ENCODE assay signal across 12 cellular contexts in genomic region chr7:74305987-74306736, GRCh38. TPM values are rescaled to one million over a fixed set of nuclear protein-coding genes. Genes with fewer than 3 reads are reported as not detected.
DNase-seq lines count a peak whose midpoint lies in the region; ATAC-seq, FAIRE-seq and TF ChIP-seq lines count a peak whose summit lies in the region.
"Had no signal": no experiment of that assay in that cellular context is flagged by ENCODE, and none has a peak within 500 bp of the region (broad histone marks: within the 10 kb centered on the region; RNA-seq: fewer than 3 reads in every experiment).

No MANE protein-coding gene starts in this region.

- H3K9me3 ChIP-seq in HepG2 (ENCODE audit: low read length) (no peaks in the 10 kb centered on the region), thymus (ENCODE audit: control insufficient read depth) (no peaks in the 10 kb centered on the region)
- H3K9me3 ChIP-seq: left lung had no signal

- H3K4me2 ChIP-seq in HepG2 (ENCODE audit: low read depth, low read length) = no peak overlapping the region

- H3K27ac ChIP-seq in HepG2 (ENCODE audit: extremely low read length, insufficient read depth, low read length) = no peak overlapping the region
- H3K27ac ChIP-seq in thymus (ENCODE audit: low read depth) = no peak overlapping the region

- no peak for DNase-seq in activated naive CD4-positive, alpha-beta T cell treated with anti-CD3 and anti-CD28 coated beads, Interleukin-2, amount 10 ng/mL, durations not matched to agents 7 days and 5 days
- peak; percentile 45 for DNase-seq in activated naive CD8-positive, alpha-beta T cell treated with anti-CD3 and anti-CD28 coated beads, Interleukin-2, amount 10 ng/mL, durations not matched to agents 7 days and 5 days
- DNase-seq in HepG2 (ENCODE audit: low spot score) (no peak), NCI-H748 treated with DMSO at 0.1 percent for 48 hours (lab: John Stamatoyannopoulos, UW) (no peak), cerebellar cortex (ENCODE audit: low spot score) (no peak), SIG-M5 (lab: John Stamatoyannopoulos, UW) (no peak)
- DNase-seq: NCI-H2029 treated with DMSO at 0.1 percent for 48 hours had no signal

- no peak overlapping the region for H3K9ac ChIP-seq in HepG2 (ENCODE audit: insufficient read depth, low read depth, low read length)

- H3K27ac Mint-ChIP-seq in activated naive CD4-positive, alpha-beta T cell treated with anti-CD3 and anti-CD28 coated beads, Interleukin-2, amount 50 U/mL, for 24 hours = no peak overlapping the region
- no peak overlapping the region for H3K27ac Mint-ChIP-seq in activated naive CD4-positive, alpha-beta T cell treated with anti-CD3 and anti-CD28 coated beads, Interleukin-2, amount 10 ng/mL, durations not matched to agents 7 days and 5 days
- H3K27ac Mint-ChIP-seq in activated naive CD8-positive, alpha-beta T cell treated with anti-CD3 and anti-CD28 coated beads, Interleukin-2, amount 10 ng/mL, durations not matched to agents 7 days and 5 days = no peak overlapping the region
- H3K27ac Mint-ChIP-seq: activated T-helper 1 cell treated with anti-CD3 and anti-CD28 coated beads, Interleukin-12 subunit alpha, Interleukin-12 subunit beta, Interleukin-2, Interleukin-4 antibody, amounts not matched to agents 30 ng/mL and 10 ng/mL and 1 ng/mL, durations not matched to agents 14 hours and 24 hours and 36 hours had no signal

- H4K20me1 ChIP-seq in HepG2 (ENCODE audit: insufficient read depth, low read length) = peaks cover 17% of the 10 kb centered on the region; the same call in 1 of the 2 replicates

- intact Hi-C loops in HepG2 (cut with micrococcal nuclease; ENCODE audit: unreplicated experiment) = no loop called here

- H3K36me3 Mint-ChIP-seq in activated naive CD4-positive, alpha-beta T cell treated with anti-CD3 and anti-CD28 coated beads, Interleukin-2, amount 50 U/mL, for 24 hours = no peaks in the 10 kb centered on the region
- H3K36me3 Mint-ChIP-seq in activated naive CD4-positive, alpha-beta T cell treated with anti-CD3 and anti-CD28 coated beads, Interleukin-2, amount 10 ng/mL, durations not matched to agents 7 days and 5 days = no peaks in the 10 kb centered on the region
- no peaks in the 10 kb centered on the region for H3K36me3 Mint-ChIP-seq in activated naive CD8-positive, alpha-beta T cell treated with anti-CD3 and anti-CD28 coated beads, Interleukin-2, amount 10 ng/mL, durations not matched to agents 7 days and 5 days

- in situ Hi-C loops in HepG2 (cut with HindIII; ENCODE audit: extremely low pct_ligation_motif_present, low pct_unique_long_range_greater_than_20kb) = no loop called here

- CTCF ChIA-PET in activated naive CD4-positive, alpha-beta T cell treated with anti-CD3 and anti-CD28 coated beads, Interleukin-2, amount 10 ng/mL, durations not matched to agents 7 days and 5 days (lab: Charles Lee) = no interaction called here
- CTCF ChIA-PET in HepG2 (lab: Yijun Ruan, JAX; ENCODE audit: low intra/inter-chr PET ratio, low total read pairs) = no interaction called here

- H3K4me1 ChIP-seq in HepG2 (ENCODE audit: insufficient read depth, low read length) (peaks cover 11% of the 10 kb centered on the region; the same call in 1 of the 2 replicates), thymus (ENCODE audit: control insufficient read depth, insufficient read depth, low read length) (peaks cover 13% of the 10 kb centered on the region)

- H3K27me3 ChIP-seq in HepG2 (ENCODE audit: control insufficient read depth in 1 of 2, insufficient read depth in 2 of 2, low read length in 2 of 2) (no peaks in the 10 kb centered on the region), thymus (ENCODE audit: control insufficient read depth, insufficient read depth) (no peaks in the 10 kb centered on the region)

- no peak for FAIRE-seq in HepG2 (lab: Jason Lieb, UNC)
- FAIRE-seq: urothelium cell line had no signal

- peak; percentile 46 for ATAC-seq in activated naive CD8-positive, alpha-beta T cell treated with anti-CD3 and anti-CD28 coated beads, Interleukin-2, amount 10 ng/mL, durations not matched to agents 7 days and 5 days (ENCODE audit: low read depth)
- no peak; the same call in 2 of the 3 replicates for ATAC-seq in HepG2

- BruUV-seq in HepG2 (replicated peaks; lab: Mats Ljungman, UMichigan) = no TSS peak

- TF ChIP-seq EP300 in HepG2 (IDR thresholded peaks at IDR 0.05; ENCODE audit: low read depth in 2 of 2, low read length in 2 of 2) (no peak), HepG2 (CRISPR knock-in tag; IDR thresholded peaks at IDR 0.05; ENCODE audit: borderline replicate concordance) (no peak)

- H3K4me3 ChIP-seq in HepG2 (replicated peaks in 1 of 3; ENCODE audit: insufficient read depth in 1 of 3, low read depth in 2 of 3, low read length in 3 of 3) (no peak overlapping the region), thymus (ENCODE audit: low read length) (peak overlapping the region; percentile 16)
- H3K4me3 ChIP-seq: left lung had no signal

- WGBS in HepG2 (ENCODE audit: low lambda C conversion rate) = 94% methylated on average over 14 of the region's 28 CpGs
- WGBS in thymus = 9% methylated on average over 28 of the region's 28 CpGs

- H3K79me2 ChIP-seq in HepG2 (ENCODE audit: insufficient read depth, low read length) = peaks cover 18% of the 10 kb centered on the region

- H3K27me3 Mint-ChIP-seq in activated naive CD4-positive, alpha-beta T cell treated with anti-CD3 and anti-CD28 coated beads, Interleukin-2, amount 50 U/mL, for 24 hours = peaks cover 5% of the 10 kb centered on the region
- H3K27me3 Mint-ChIP-seq in activated naive CD4-positive, alpha-beta T cell treated with anti-CD3 and anti-CD28 coated beads, Interleukin-2, amount 10 ng/mL, durations not matched to agents 7 days and 5 days = peaks cover 40% of the 10 kb centered on the region
- H3K27me3 Mint-ChIP-seq in activated naive CD8-positive, alpha-beta T cell treated with anti-CD3 and anti-CD28 coated beads, Interleukin-2, amount 10 ng/mL, durations not matched to agents 7 days and 5 days = peaks cover 9% of the 10 kb centered on the region

- POLR2A ChIA-PET in activated naive CD8-positive, alpha-beta T cell treated with anti-CD3 and anti-CD28 coated beads, Interleukin-2, amount 10 ng/mL, durations not matched to agents 7 days and 5 days (lab: Charles Lee) = no interaction called here
- POLR2A ChIA-PET in HepG2 (lab: Yijun Ruan, JAX) = no interaction called here

- H3K4me3 Mint-ChIP-seq in activated naive CD4-positive, alpha-beta T cell treated with anti-CD3 and anti-CD28 coated beads, Interleukin-2, amount 50 U/mL, for 24 hours = peak overlapping the region; percentile 64
- H3K4me3 Mint-ChIP-seq in activated naive CD4-positive, alpha-beta T cell treated with anti-CD3 and anti-CD28 coated beads, Interleukin-2, amount 10 ng/mL, durations not matched to agents 7 days and 5 days = no peak overlapping the region
- peak overlapping the region; percentile 51 for H3K4me3 Mint-ChIP-seq in activated naive CD8-positive, alpha-beta T cell treated with anti-CD3 and anti-CD28 coated beads, Interleukin-2, amount 10 ng/mL, durations not matched to agents 7 days and 5 days
- H3K4me3 Mint-ChIP-seq: activated T-helper 1 cell treated with anti-CD3 and anti-CD28 coated beads, Interleukin-12 subunit alpha, Interleukin-12 subunit beta, Interleukin-2, Interleukin-4 antibody, amounts not matched to agents 30 ng/mL and 10 ng/mL and 1 ng/mL, durations not matched to agents 14 hours and 24 hours and 36 hours had no signal

- H3K9me3 Mint-ChIP-seq in activated naive CD4-positive, alpha-beta T cell treated with anti-CD3 and anti-CD28 coated beads, Interleukin-2, amount 50 U/mL, for 24 hours = no peaks in the 10 kb centered on the region
- no peaks in the 10 kb centered on the region for H3K9me3 Mint-ChIP-seq in activated naive CD4-positive, alpha-beta T cell treated with anti-CD3 and anti-CD28 coated beads, Interleukin-2, amount 10 ng/mL, durations not matched to agents 7 days and 5 days
- no peaks in the 10 kb centered on the region for H3K9me3 Mint-ChIP-seq in activated naive CD8-positive, alpha-beta T cell treated with anti-CD3 and anti-CD28 coated beads, Interleukin-2, amount 10 ng/mL, durations not matched to agents 7 days and 5 days

- no peak for TF ChIP-seq RAD21 in HepG2 (CRISPR knock-in tag; IDR thresholded peaks at IDR 0.05)

- 0 out of 5 replicates have a peak, but pooled peaks cover 1 to 5% of the 10 kb centered on the region in 2 experiments for H3K36me3 ChIP-seq in HepG2 (replicated peaks in 1 of 2; ENCODE audit: control insufficient read depth in 1 of 2, insufficient read depth in 2 of 2, low read length in 2 of 2)
- H3K36me3 ChIP-seq in thymus (ENCODE audit: control insufficient read depth, insufficient read depth) = peaks cover 3% of the 10 kb centered on the region
- H3K36me3 ChIP-seq: left lung had no signal

- H2AFZ ChIP-seq in HepG2 (ENCODE audit: low read length) = no peak overlapping the region

- no peak for TF ChIP-seq POLR2A in HepG2 (IDR thresholded peaks at IDR 0.05; ENCODE audit: insufficient read depth in 1 of 2, low read depth in 2 of 2, low read length in 2 of 2)

- TF ChIP-seq CTCF in HepG2 (CRISPR knock-in tag; IDR thresholded peaks at IDR 0.05) = no peak

- peaks cover 10% of the 10 kb centered on the region for H3K4me1 Mint-ChIP-seq in activated naive CD4-positive, alpha-beta T cell treated with anti-CD3 and anti-CD28 coated beads, Interleukin-2, amount 50 U/mL, for 24 hours
- H3K4me1 Mint-ChIP-seq in activated naive CD4-positive, alpha-beta T cell treated with anti-CD3 and anti-CD28 coated beads, Interleukin-2, amount 10 ng/mL, durations not matched to agents 7 days and 5 days = peaks cover 15% of the 10 kb centered on the region
- peaks cover 20% of the 10 kb centered on the region for H3K4me1 Mint-ChIP-seq in activated naive CD8-positive, alpha-beta T cell treated with anti-CD3 and anti-CD28 coated beads, Interleukin-2, amount 10 ng/mL, durations not matched to agents 7 days and 5 days

RNA-seq across cellular contexts. Expression of gene CLIP2, which starts 17.0 kb away (rescaled TPM):
- 1 to 10 TPM; 3.0 to 3.8 TPM for total RNA-seq in activated naive CD8-positive, alpha-beta T cell treated with anti-CD3 and anti-CD28 coated beads, Interleukin-2, amount 10 ng/mL, durations not matched to agents 7 days and 5 days
- 13.6 and 17.4 TPM in 2 replicates for total RNA-seq in HepG2 (2016; rRNA removed; fragmentation: Illumina TruSeq; extraction: Trizol)
- 7.5 and 7.6 TPM in 2 replicates for total RNA-seq in HepG2 (2016; cell fraction: cytosol; rRNA removed; fragmentation: Illumina TruSeq; extraction: Trizol; ENCODE audit: low read depth)
- total RNA-seq in HepG2 (2016; cell fraction: insoluble cytoplasmic fraction; rRNA removed; fragmentation: Illumina TruSeq; extraction: Trizol) = 10.6 and 19.9 TPM in 2 replicates
- total RNA-seq in HepG2 (2016; cell fraction: membrane; rRNA removed; fragmentation: Illumina TruSeq; extraction: Trizol) = 9.6 and 10.3 TPM in 2 replicates
- total RNA-seq in HepG2 (2016; cell fraction: nucleus; rRNA removed; fragmentation: Illumina TruSeq; extraction: Trizol) = 15.2 and 16.4 TPM in 2 replicates
- polyA plus RNA-seq in HepG2 (2011; rRNA removed) = 6.5 and 9.2 TPM in 2 replicates
- polyA plus RNA-seq in HepG2 (2011; cell fraction: cytosol; rRNA removed) = 6.5 and 7.4 TPM in 2 replicates
- 19.0 and 19.1 TPM in 2 replicates for polyA plus RNA-seq in HepG2 (2011; cell fraction: nucleus; rRNA removed)
- polyA plus RNA-seq in HepG2 (2012) = 14.2 and 32.5 TPM in 2 replicates
- polyA plus RNA-seq in HepG2 (2016; cell fraction: cytosol; fragmentation: Illumina TruSeq; extraction: Trizol; ENCODE audit: low read depth) = 1.6 and 1.8 TPM in 2 replicates
- 10.0 and 13.1 TPM in 2 replicates for polyA plus RNA-seq in HepG2 (2016; cell fraction: insoluble cytoplasmic fraction; fragmentation: Illumina TruSeq; extraction: Trizol; ENCODE audit: low read depth)
- 4.5 and 5.2 TPM in 2 replicates for polyA plus RNA-seq in HepG2 (2016; cell fraction: membrane; fragmentation: Illumina TruSeq; extraction: Trizol; ENCODE audit: low read depth)
- 22.6 and 24.8 TPM in 2 replicates for polyA plus RNA-seq in HepG2 (2016; cell fraction: nucleus; fragmentation: Illumina TruSeq; extraction: Trizol; ENCODE audit: insufficient read depth, low read depth)
- 2.9 and 19.1 TPM in 2 replicates for polyA minus RNA-seq in HepG2 (2011; rRNA and poly(A)+ RNA removed; ENCODE audit: low replicate concordance)
- 9.1 and 11.1 TPM in 2 replicates for polyA minus RNA-seq in HepG2 (2011; cell fraction: cytosol; rRNA and poly(A)+ RNA removed)
- 14.3 and 17.3 TPM in 2 replicates for polyA minus RNA-seq in HepG2 (2011; cell fraction: nucleus; rRNA and poly(A)+ RNA removed)
- polyA plus RNA-seq in thymus = 5.2 TPM

RNA-seq across cellular contexts. Expression of gene RFC2, which starts 52.0 kb away (rescaled TPM):
- 10 to 100 TPM; 53.0 to 56.6 TPM for total RNA-seq in activated naive CD8-positive, alpha-beta T cell treated with anti-CD3 and anti-CD28 coated beads, Interleukin-2, amount 10 ng/mL, durations not matched to agents 7 days and 5 days
- total RNA-seq in HepG2 (2016; rRNA removed; fragmentation: Illumina TruSeq; extraction: Trizol) = 43.5 and 51.2 TPM in 2 replicates
- total RNA-seq in HepG2 (2016; cell fraction: cytosol; rRNA removed; fragmentation: Illumina TruSeq; extraction: Trizol; ENCODE audit: low read depth) = 22.7 TPM in 2 replicates
- 44.7 and 55.0 TPM in 2 replicates for total RNA-seq in HepG2 (2016; cell fraction: insoluble cytoplasmic fraction; rRNA removed; fragmentation: Illumina TruSeq; extraction: Trizol)
- 29.4 and 29.5 TPM in 2 replicates for total RNA-seq in HepG2 (2016; cell fraction: membrane; rRNA removed; fragmentation: Illumina TruSeq; extraction: Trizol)
- 16.1 and 16.4 TPM in 2 replicates for total RNA-seq in HepG2 (2016; cell fraction: nucleus; rRNA removed; fragmentation: Illumina TruSeq; extraction: Trizol)
- 14.2 and 14.6 TPM in 2 replicates for polyA plus RNA-seq in HepG2 (2011; rRNA removed)
- polyA plus RNA-seq in HepG2 (2011; cell fraction: cytosol; rRNA removed) = 12.7 and 17.2 TPM in 2 replicates
- 4.5 TPM in 2 replicates for polyA plus RNA-seq in HepG2 (2011; cell fraction: nucleus; rRNA removed)
- polyA plus RNA-seq in HepG2 (2012) = 8.2 and 15.6 TPM in 2 replicates
- polyA plus RNA-seq in HepG2 (2016; cell fraction: cytosol; fragmentation: Illumina TruSeq; extraction: Trizol; ENCODE audit: low read depth) = 20.5 and 22.0 TPM in 2 replicates
- 64.2 and 73.3 TPM in 2 replicates for polyA plus RNA-seq in HepG2 (2016; cell fraction: insoluble cytoplasmic fraction; fragmentation: Illumina TruSeq; extraction: Trizol; ENCODE audit: low read depth)
- polyA plus RNA-seq in HepG2 (2016; cell fraction: membrane; fragmentation: Illumina TruSeq; extraction: Trizol; ENCODE audit: low read depth) = 28.2 TPM in 2 replicates
- 27.9 and 32.8 TPM in 2 replicates for polyA plus RNA-seq in HepG2 (2016; cell fraction: nucleus; fragmentation: Illumina TruSeq; extraction: Trizol; ENCODE audit: insufficient read depth, low read depth)
- 19.7 and 106 TPM in 2 replicates for polyA minus RNA-seq in HepG2 (2011; rRNA and poly(A)+ RNA removed; ENCODE audit: low replicate concordance)
- 11.3 and 12.6 TPM in 2 replicates for polyA minus RNA-seq in HepG2 (2011; cell fraction: cytosol; rRNA and poly(A)+ RNA removed)
- 9.6 and 11.5 TPM in 2 replicates for polyA minus RNA-seq in HepG2 (2011; cell fraction: nucleus; rRNA and poly(A)+ RNA removed)
- 20.1 TPM for polyA plus RNA-seq in thymus
